Comparison of ENCODE assay signal across 1 cellular context in genomic region chr9:13806731-13807130, GRCh38.
TF ChIP-seq lines count a peak whose summit lies in the region.

No MANE protein-coding gene starts in this region.

TF ChIP-seq in A549, 52 proteins besides CTCF, POLR2A, EP300 and RAD21:
- TF ChIP-seq, protein P1, sequence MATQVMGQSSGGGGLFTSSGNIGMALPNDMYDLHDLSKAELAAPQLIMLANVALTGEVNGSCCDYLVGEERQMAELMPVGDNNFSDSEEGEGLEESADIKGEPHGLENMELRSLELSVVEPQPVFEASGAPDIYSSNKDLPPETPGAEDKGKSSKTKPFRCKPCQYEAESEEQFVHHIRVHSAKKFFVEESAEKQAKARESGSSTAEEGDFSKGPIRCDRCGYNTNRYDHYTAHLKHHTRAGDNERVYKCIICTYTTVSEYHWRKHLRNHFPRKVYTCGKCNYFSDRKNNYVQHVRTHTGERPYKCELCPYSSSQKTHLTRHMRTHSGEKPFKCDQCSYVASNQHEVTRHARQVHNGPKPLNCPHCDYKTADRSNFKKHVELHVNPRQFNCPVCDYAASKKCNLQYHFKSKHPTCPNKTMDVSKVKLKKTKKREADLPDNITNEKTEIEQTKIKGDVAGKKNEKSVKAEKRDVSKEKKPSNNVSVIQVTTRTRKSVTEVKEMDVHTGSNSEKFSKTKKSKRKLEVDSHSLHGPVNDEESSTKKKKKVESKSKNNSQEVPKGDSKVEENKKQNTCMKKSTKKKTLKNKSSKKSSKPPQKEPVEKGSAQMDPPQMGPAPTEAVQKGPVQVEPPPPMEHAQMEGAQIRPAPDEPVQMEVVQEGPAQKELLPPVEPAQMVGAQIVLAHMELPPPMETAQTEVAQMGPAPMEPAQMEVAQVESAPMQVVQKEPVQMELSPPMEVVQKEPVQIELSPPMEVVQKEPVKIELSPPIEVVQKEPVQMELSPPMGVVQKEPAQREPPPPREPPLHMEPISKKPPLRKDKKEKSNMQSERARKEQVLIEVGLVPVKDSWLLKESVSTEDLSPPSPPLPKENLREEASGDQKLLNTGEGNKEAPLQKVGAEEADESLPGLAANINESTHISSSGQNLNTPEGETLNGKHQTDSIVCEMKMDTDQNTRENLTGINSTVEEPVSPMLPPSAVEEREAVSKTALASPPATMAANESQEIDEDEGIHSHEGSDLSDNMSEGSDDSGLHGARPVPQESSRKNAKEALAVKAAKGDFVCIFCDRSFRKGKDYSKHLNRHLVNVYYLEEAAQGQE (IDR thresholded peaks at IDR 0.05), result no peak
- TF ChIP-seq MYC (IDR thresholded peaks at IDR 0.05; ENCODE audit: borderline replicate concordance, low read length) (no peak), CBX8 (IDR thresholded peaks at IDR 0.05) (no peak), RARB (CRISPR knock-in tag; IDR thresholded peaks at IDR 0.05) (no peak), PHF8 (IDR thresholded peaks at IDR 0.05; ENCODE audit: borderline replicate concordance, low read depth) (no peak), HMGXB4 (CRISPR knock-in tag; IDR thresholded peaks at IDR 0.05; ENCODE audit: borderline replicate concordance) (no peak), HEYL (CRISPR knock-in tag; IDR thresholded peaks at IDR 0.05) (no peak), ZSCAN20 (CRISPR knock-in tag; IDR thresholded peaks at IDR 0.05) (no peak), KDM1A (IDR thresholded peaks at IDR 0.05; ENCODE audit: low read depth) (no peak), HES2 (IDR thresholded peaks at IDR 0.05) (no peak), RCOR1 (IDR thresholded peaks at IDR 0.05; ENCODE audit: low read depth, low read length) (no peak), RFX5 (IDR thresholded peaks at IDR 0.05) (no peak), BCL3 (IDR thresholded peaks at IDR 0.05) (no peak), RNF2 (IDR thresholded peaks at IDR 0.05; ENCODE audit: borderline replicate concordance, low read depth) (no peak), TP53 (CRISPR knock-in tag; IDR thresholded peaks at IDR 0.05) (no peak)
TF ChIP-seq in A549: peak in this region for 0.
